1 cellular context compared by ENCODE assay signal in genomic region chr15:91857772-91858171, GRCh38.
TF ChIP-seq lines count a peak whose summit lies in the region.

No MANE protein-coding gene starts in this region.

TF ChIP-seq in GM23338, 12 proteins besides CTCF, POLR2A, EP300 and RAD21 (continued from another document):
- TF ChIP-seq, protein P1, sequence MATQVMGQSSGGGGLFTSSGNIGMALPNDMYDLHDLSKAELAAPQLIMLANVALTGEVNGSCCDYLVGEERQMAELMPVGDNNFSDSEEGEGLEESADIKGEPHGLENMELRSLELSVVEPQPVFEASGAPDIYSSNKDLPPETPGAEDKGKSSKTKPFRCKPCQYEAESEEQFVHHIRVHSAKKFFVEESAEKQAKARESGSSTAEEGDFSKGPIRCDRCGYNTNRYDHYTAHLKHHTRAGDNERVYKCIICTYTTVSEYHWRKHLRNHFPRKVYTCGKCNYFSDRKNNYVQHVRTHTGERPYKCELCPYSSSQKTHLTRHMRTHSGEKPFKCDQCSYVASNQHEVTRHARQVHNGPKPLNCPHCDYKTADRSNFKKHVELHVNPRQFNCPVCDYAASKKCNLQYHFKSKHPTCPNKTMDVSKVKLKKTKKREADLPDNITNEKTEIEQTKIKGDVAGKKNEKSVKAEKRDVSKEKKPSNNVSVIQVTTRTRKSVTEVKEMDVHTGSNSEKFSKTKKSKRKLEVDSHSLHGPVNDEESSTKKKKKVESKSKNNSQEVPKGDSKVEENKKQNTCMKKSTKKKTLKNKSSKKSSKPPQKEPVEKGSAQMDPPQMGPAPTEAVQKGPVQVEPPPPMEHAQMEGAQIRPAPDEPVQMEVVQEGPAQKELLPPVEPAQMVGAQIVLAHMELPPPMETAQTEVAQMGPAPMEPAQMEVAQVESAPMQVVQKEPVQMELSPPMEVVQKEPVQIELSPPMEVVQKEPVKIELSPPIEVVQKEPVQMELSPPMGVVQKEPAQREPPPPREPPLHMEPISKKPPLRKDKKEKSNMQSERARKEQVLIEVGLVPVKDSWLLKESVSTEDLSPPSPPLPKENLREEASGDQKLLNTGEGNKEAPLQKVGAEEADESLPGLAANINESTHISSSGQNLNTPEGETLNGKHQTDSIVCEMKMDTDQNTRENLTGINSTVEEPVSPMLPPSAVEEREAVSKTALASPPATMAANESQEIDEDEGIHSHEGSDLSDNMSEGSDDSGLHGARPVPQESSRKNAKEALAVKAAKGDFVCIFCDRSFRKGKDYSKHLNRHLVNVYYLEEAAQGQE (IDR thresholded peaks at IDR 0.05; ENCODE audit: unreplicated experiment), result no peak
- TF ChIP-seq CREB1 (CRISPR knock-in tag; IDR thresholded peaks at IDR 0.05; ENCODE audit: low read depth) (no peak), ZNF114 (CRISPR knock-in tag; IDR thresholded peaks at IDR 0.05) (no peak), EZH2phosphoT487 (IDR thresholded peaks at IDR 0.05; ENCODE audit: unreplicated experiment) (no peak), EZH2 (IDR thresholded peaks at IDR 0.05; ENCODE audit: low read depth, unreplicated experiment) (no peak), ZNF331 (CRISPR knock-in tag; IDR thresholded peaks at IDR 0.05; ENCODE audit: low read depth) (no peak)
- TF ChIP-seq, protein P2, sequence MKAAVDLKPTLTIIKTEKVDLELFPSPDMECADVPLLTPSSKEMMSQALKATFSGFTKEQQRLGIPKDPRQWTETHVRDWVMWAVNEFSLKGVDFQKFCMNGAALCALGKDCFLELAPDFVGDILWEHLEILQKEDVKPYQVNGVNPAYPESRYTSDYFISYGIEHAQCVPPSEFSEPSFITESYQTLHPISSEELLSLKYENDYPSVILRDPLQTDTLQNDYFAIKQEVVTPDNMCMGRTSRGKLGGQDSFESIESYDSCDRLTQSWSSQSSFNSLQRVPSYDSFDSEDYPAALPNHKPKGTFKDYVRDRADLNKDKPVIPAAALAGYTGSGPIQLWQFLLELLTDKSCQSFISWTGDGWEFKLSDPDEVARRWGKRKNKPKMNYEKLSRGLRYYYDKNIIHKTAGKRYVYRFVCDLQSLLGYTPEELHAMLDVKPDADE (IDR thresholded peaks at IDR 0.05), result no peak
